22 cellular contexts compared by ENCODE assay signal in the genomic region with DNA sequence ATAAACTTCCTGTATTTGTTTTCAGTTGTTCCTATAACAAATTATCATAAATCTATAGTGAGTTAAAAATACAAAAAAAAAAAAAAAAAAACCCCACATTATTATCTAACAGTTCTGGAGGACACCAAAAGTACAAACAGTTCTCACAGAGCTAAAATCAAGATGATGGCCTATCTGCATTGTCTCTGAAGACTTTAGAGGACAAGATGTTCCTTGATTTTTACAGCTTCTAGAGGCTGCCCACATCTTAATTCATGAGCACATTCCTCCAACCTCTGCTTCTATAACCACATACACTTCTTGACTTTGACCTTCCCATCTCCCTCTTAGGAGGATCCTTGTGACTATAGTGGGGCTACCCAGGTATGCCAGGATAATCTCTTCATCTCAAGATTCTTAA.
"Had no signal": no experiment of that assay in that cellular context is flagged by ENCODE, and none has a peak within 500 bp of the region (broad histone marks: within the 10 kb centered on the region; RNA-seq: fewer than 3 reads in every experiment).

No MANE protein-coding gene starts in this region.

- H3K27me3 Mint-ChIP-seq: naive B cell; progenitor cell of endocrine pancreas; stimulated activated naive CD8-positive, alpha-beta T cell treated with anti-CD3 and anti-CD28 coated beads, Interleukin-15, Interleukin-2, amounts not matched to agents 100 ng/mL and 50 ng/mL, for 24 hours; type B pancreatic cell had no signal

- H3K27ac Mint-ChIP-seq: immature natural killer cell; mesothelial cell of epicardium; naive B cell; natural killer cell; progenitor cell of endocrine pancreas; stimulated activated effector memory CD8-positive, alpha-beta T cell treated with anti-CD3 and anti-CD28 coated beads, Interleukin-12 subunit alpha, Interleukin-12 subunit beta, amount 100 ng/mL, for 72 hours; stimulated activated naive CD8-positive, alpha-beta T cell treated with anti-CD3 and anti-CD28 coated beads, Interleukin-15, Interleukin-2, amounts not matched to agents 100 ng/mL and 50 ng/mL, for 24 hours; type B pancreatic cell had no signal

- H3K27ac ChIP-seq: left ventricle myocardium inferior, ovary, right atrium auricular region, right lobe of liver, spleen had no signal

- H3K4me1 ChIP-seq: left ventricle myocardium inferior, right atrium auricular region, right lobe of liver, spleen, tibial nerve, uterus had no signal

- H3K9me3 ChIP-seq: ovary, right atrium auricular region, right lobe of liver, uterus had no signal

- H3K4me3 Mint-ChIP-seq: immature natural killer cell; mesothelial cell of epicardium; naive B cell; natural killer cell; stimulated activated effector memory CD8-positive, alpha-beta T cell treated with anti-CD3 and anti-CD28 coated beads, Interleukin-12 subunit alpha, Interleukin-12 subunit beta, amount 100 ng/mL, for 72 hours; stimulated activated naive CD8-positive, alpha-beta T cell treated with anti-CD3 and anti-CD28 coated beads, Interleukin-15, Interleukin-2, amounts not matched to agents 100 ng/mL and 50 ng/mL, for 24 hours; type B pancreatic cell had no signal

- H3K27me3 ChIP-seq: ovary, right atrium auricular region, right lobe of liver, spleen, tibial nerve, uterus had no signal

- H3K4me3 ChIP-seq: left ventricle myocardium inferior, lung, ovary, right atrium auricular region, right lobe of liver, spleen, tibial nerve, uterus had no signal

- ATAC-seq: natural killer cell; right lobe of liver; stimulated activated effector memory CD8-positive, alpha-beta T cell treated with anti-CD3 and anti-CD28 coated beads, Interleukin-12 subunit alpha, Interleukin-12 subunit beta, amount 100 ng/mL, for 72 hours had no signal

- H3K9me3 Mint-ChIP-seq: stimulated activated naive CD8-positive, alpha-beta T cell treated with anti-CD3 and anti-CD28 coated beads, Interleukin-15, Interleukin-2, amounts not matched to agents 100 ng/mL and 50 ng/mL, for 24 hours had no signal

- H3K4me1 Mint-ChIP-seq: immature natural killer cell; naive B cell; natural killer cell; stimulated activated effector memory CD8-positive, alpha-beta T cell treated with anti-CD3 and anti-CD28 coated beads, Interleukin-12 subunit alpha, Interleukin-12 subunit beta, amount 100 ng/mL, for 72 hours had no signal

- H3K36me3 ChIP-seq: left ventricle myocardium inferior, ovary, right atrium auricular region, right lobe of liver, spleen, tibial nerve, uterus had no signal

- H3K36me3 Mint-ChIP-seq: immature natural killer cell; naive B cell; natural killer cell; stimulated activated effector memory CD8-positive, alpha-beta T cell treated with anti-CD3 and anti-CD28 coated beads, Interleukin-12 subunit alpha, Interleukin-12 subunit beta, amount 100 ng/mL, for 72 hours; type B pancreatic cell had no signal

- DNase-seq: hypothalamus; immature natural killer cell; kidney; left ventricle myocardium inferior; mesendoderm; naive B cell; natural killer cell; ovary; right lobe of liver; small intestine; spleen; stimulated activated CD4-positive, alpha-beta T cell treated with anti-CD3 and anti-CD28 coated beads, Interleukin-4, amount 100 ng/mL, for 24 hours; stimulated activated naive CD4-positive, alpha-beta T cell; uterus had no signal
